In genomic region chr17:27793906-27794380, GRCh38 we compare ENCODE assay signal across 9 cellular contexts. TPM values are rescaled to one million over a fixed set of nuclear protein-coding genes. Genes with fewer than 3 reads are reported as not detected.
DNase-seq lines count a peak whose midpoint lies in the region; ATAC-seq and TF ChIP-seq lines count a peak whose summit lies in the region.
"Had no signal": no experiment of that assay in that cellular context is flagged by ENCODE, and none has a peak within 500 bp of the region (broad histone marks: within the 10 kb centered on the region; RNA-seq: fewer than 3 reads in every experiment).

No MANE protein-coding gene starts in this region.

- intact Hi-C loops in naive thymus-derived CD4-positive, alpha-beta T cell (cut with micrococcal nuclease), result no loop called here

- H3K4me1 ChIP-seq in naive thymus-derived CD4-positive, alpha-beta T cell (ENCODE audit: control insufficient read depth in 2 of 2, insufficient read depth in 2 of 2, low read length in 2 of 2), result no peaks in the 10 kb centered on the region

- no peaks in the 10 kb centered on the region for H3K9me3 ChIP-seq in naive thymus-derived CD4-positive, alpha-beta T cell (ENCODE audit: control insufficient read depth in 2 of 3, low read length in 3 of 3)

- no peaks in the 10 kb centered on the region for H3K9me3 Mint-ChIP-seq in stimulated activated naive CD8-positive, alpha-beta T cell treated with anti-CD3 and anti-CD28 coated beads, Interleukin-15, amount 100 ng/mL, for 72 hours
- peaks cover 0 to 4% (median 0%) of the 10 kb centered on the region in 11 donors for H3K9me3 Mint-ChIP-seq in naive thymus-derived CD4-positive, alpha-beta T cell

- H3K27me3 Mint-ChIP-seq in stimulated activated naive CD8-positive, alpha-beta T cell treated with anti-CD3 and anti-CD28 coated beads, Interleukin-15, amount 100 ng/mL, for 72 hours, result peaks cover 65% of the 10 kb centered on the region
- peaks cover 52 to 63% (median 56%) of the 10 kb centered on the region in 5 donors for H3K27me3 Mint-ChIP-seq in naive thymus-derived CD4-positive, alpha-beta T cell

- ATAC-seq in stimulated activated naive CD8-positive, alpha-beta T cell treated with anti-CD3 and anti-CD28 coated beads, Interleukin-15, amount 100 ng/mL, for 72 hours, result peak; percentile 7
- ATAC-seq in stimulated activated naive CD8-positive, alpha-beta T cell treated with anti-CD3 and anti-CD28 coated beads, Interleukin-15, Interleukin-2, amounts not matched to agents 100 U/mL and 50 U/mL, for 24 hours, result no peak
- no peak for ATAC-seq in naive thymus-derived CD4-positive, alpha-beta T cell
- ATAC-seq in HG02798 (IDR thresholded peaks at IDR 0.05; ENCODE audit: poor library complexity, unreplicated experiment), result no peak

- H3K27ac ChIP-seq in naive thymus-derived CD4-positive, alpha-beta T cell (ENCODE audit: low read depth, low read length), result no peak overlapping the region

- POLR2A ChIA-PET in naive thymus-derived CD4-positive, alpha-beta T cell (lab: Charles Lee), result no interaction called here

- TF ChIP-seq CTCF in choroid plexus epithelial cell (conservative IDR thresholded peaks at IDR 0.05; ENCODE audit: low read depth, low read length), result no peak

- H3K4me3 ChIP-seq in choroid plexus epithelial cell (ENCODE audit: low read depth, low read length), result peak overlapping the region; percentile 21
- H3K4me3 ChIP-seq in naive thymus-derived CD4-positive, alpha-beta T cell (ENCODE audit: low read length), result peak overlapping the region; percentile 20

- no peaks in the 10 kb centered on the region for H3K27me3 ChIP-seq in naive thymus-derived CD4-positive, alpha-beta T cell (ENCODE audit: control insufficient read depth in 2 of 2, insufficient read depth in 2 of 2, low read length in 2 of 2)

- H3K4me3 Mint-ChIP-seq in stimulated activated naive CD8-positive, alpha-beta T cell treated with anti-CD3 and anti-CD28 coated beads, Interleukin-15, amount 100 ng/mL, for 72 hours, result peak overlapping the region; percentile 53 to 68
- peak overlapping the region in 9 of 10 donors; percentile 23 to 79 (median 58) for H3K4me3 Mint-ChIP-seq in naive thymus-derived CD4-positive, alpha-beta T cell

- no peaks in the 10 kb centered on the region for H3K36me3 ChIP-seq in naive thymus-derived CD4-positive, alpha-beta T cell (ENCODE audit: control insufficient read depth in 2 of 3, insufficient read depth in 3 of 3, low read length in 3 of 3)

- CTCF ChIA-PET in naive thymus-derived CD4-positive, alpha-beta T cell (lab: Charles Lee), result interaction anchor here (1.3 kb wide), 1 partner anchor 11 kb away, joined by 4 read pairs; no protein-coding TSS in a partner anchor

- no peak for DNase-seq in stimulated activated naive CD8-positive, alpha-beta T cell treated with anti-CD3 and anti-CD28 coated beads, Interleukin-15, amount 100 ng/mL, for 72 hours
- no peak for DNase-seq in stimulated activated naive CD8-positive, alpha-beta T cell treated with anti-CD3 and anti-CD28 coated beads, Interleukin-15, Interleukin-2, amounts not matched to agents 100 U/mL and 50 U/mL, for 24 hours
- DNase-seq in choroid plexus epithelial cell (ENCODE audit: low read depth), result no peak
- no peak for DNase-seq in naive thymus-derived CD4-positive, alpha-beta T cell
- DNase-seq in islet precursor cell, result no peak
- DNase-seq in NCI-H345 treated with DMSO at 0.1 percent for 48 hours (lab: John Stamatoyannopoulos, UW; ENCODE audit: unreplicated experiment), result no peak
- DNase-seq in SK-N-DZ (ENCODE audit: low spot score), result no peak
- DNase-seq: kidney glomerular epithelial cell had no signal

- H3K27ac Mint-ChIP-seq in stimulated activated naive CD8-positive, alpha-beta T cell treated with anti-CD3 and anti-CD28 coated beads, Interleukin-15, amount 100 ng/mL, for 72 hours, result no peak overlapping the region
- H3K27ac Mint-ChIP-seq in naive thymus-derived CD4-positive, alpha-beta T cell, result no peak overlapping the region

- H3K36me3 Mint-ChIP-seq in naive thymus-derived CD4-positive, alpha-beta T cell, result peaks cover 0 to 10% (median 0%) of the 10 kb centered on the region in 5 donors

- H3K4me1 Mint-ChIP-seq in stimulated activated naive CD8-positive, alpha-beta T cell treated with anti-CD3 and anti-CD28 coated beads, Interleukin-15, amount 100 ng/mL, for 72 hours, result peaks cover 8% of the 10 kb centered on the region
- H3K4me1 Mint-ChIP-seq in naive thymus-derived CD4-positive, alpha-beta T cell, result peaks cover 3 to 14% (median 6%) of the 10 kb centered on the region in 7 donors

RNA-seq across cellular contexts. Expression of gene NOS2, which starts 6.4 kb away (rescaled TPM):
- under 1 TPM in 3 of 5 experiments, not detected in 2; 0.11 to 0.30 (median 0.16) TPM for total RNA-seq in naive thymus-derived CD4-positive, alpha-beta T cell
- polyA plus RNA-seq in naive thymus-derived CD4-positive, alpha-beta T cell, result not detected
- 0.09 and 0.10 TPM in 2 replicates for polyA plus RNA-seq in SK-N-DZ (2014; cell fraction: cytosol; rRNA removed)
- polyA plus RNA-seq in SK-N-DZ (2014; cell fraction: nucleus; rRNA removed), result 0.10 and 0.27 TPM in 2 replicates
